ENCODE assay signal across 9 cellular contexts in the genomic region with DNA sequence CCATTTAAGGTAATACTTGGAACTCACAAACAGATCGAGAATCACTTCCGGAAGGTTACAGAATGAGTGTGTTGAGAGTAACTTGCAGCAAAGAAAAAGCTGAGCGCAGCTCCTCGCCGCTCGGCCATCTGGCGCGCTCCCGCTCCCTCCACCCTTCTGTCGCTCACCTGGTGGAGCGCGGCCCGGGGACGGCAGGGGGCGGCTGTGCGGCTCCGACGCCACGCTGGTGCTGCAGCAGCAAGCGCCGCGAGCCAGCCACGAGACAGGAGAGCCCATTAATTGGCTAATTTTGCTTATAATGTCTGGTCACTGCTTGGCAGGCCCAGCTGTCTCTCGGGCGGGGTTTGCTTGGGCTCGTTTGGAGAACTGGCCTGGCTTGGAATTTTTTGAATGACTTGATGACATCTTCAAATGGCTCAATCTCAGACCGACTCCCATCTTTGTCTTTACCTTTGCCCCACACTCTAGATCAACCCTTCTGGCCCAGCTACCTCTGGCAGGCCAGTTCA.
DNase-seq lines count a peak whose midpoint lies in the region; ATAC-seq, FAIRE-seq and TF ChIP-seq lines count a peak whose summit lies in the region.
"Had no signal": no experiment of that assay in that cellular context is flagged by ENCODE, and none has a peak within 500 bp of the region (broad histone marks: within the 10 kb centered on the region; RNA-seq: fewer than 3 reads in every experiment).

No MANE protein-coding gene starts in this region.

- TF ChIP-seq CTCF in colonic mucosa (IDR thresholded peaks at IDR 0.05) (no peak), nephron progenitor cell (IDR thresholded peaks at IDR 0.05) (peak; percentile 62)

- no peaks in the 10 kb centered on the region for H3K27me3 ChIP-seq in colonic mucosa

- H3K4me1 ChIP-seq in colonic mucosa = no peaks in the 10 kb centered on the region

- peaks cover 37% of the 10 kb centered on the region for H3K27me3 Mint-ChIP-seq in nephron progenitor cell (ENCODE audit: low read depth, poor library complexity)

- H3K9me3 ChIP-seq in colonic mucosa = no peaks in the 10 kb centered on the region

- H3K4me3 ChIP-seq in colonic mucosa = no peak overlapping the region

- intact Hi-C loops in colonic mucosa (cut with DNase I) = no loop called here

- H3K27ac ChIP-seq in colonic mucosa = no peak overlapping the region
- H3K27ac ChIP-seq: epithelial cell of prostate had no signal

- no peaks in the 10 kb centered on the region for H3K9me3 Mint-ChIP-seq in nephron progenitor cell

- ATAC-seq in GM21529 (IDR thresholded peaks at IDR 0.05; ENCODE audit: unreplicated experiment) = peak; percentile 58

- no peaks in the 10 kb centered on the region for H3K36me3 Mint-ChIP-seq in nephron progenitor cell (ENCODE audit: low read depth)

- H3K36me3 ChIP-seq in colonic mucosa = no peaks in the 10 kb centered on the region

- no peak for FAIRE-seq in RCC 7860 (lab: Jason Lieb, UNC)

- no peak overlapping the region for H3K27ac Mint-ChIP-seq in nephron progenitor cell

- peaks cover 61% of the 10 kb centered on the region for H3K4me1 Mint-ChIP-seq in nephron progenitor cell

- DNase-seq in DMS153 (lab: John Stamatoyannopoulos, UW) = peak; percentile 52
- peak; percentile 39 for DNase-seq in NCI-H524 treated with DMSO at 0.1 percent for 48 hours (lab: John Stamatoyannopoulos, UW)
- DNase-seq in colonic mucosa = peak; percentile 49
- DNase-seq in nephron progenitor cell = peak; percentile 78
- no peak for DNase-seq in NOMO-1 treated with DMSO at 0.1 percent for 48 hours (lab: John Stamatoyannopoulos, UW; ENCODE audit: unreplicated experiment)
- no peak for DNase-seq in NCI-H446 treated with DMSO at 0.1 percent for 48 hours (lab: John Stamatoyannopoulos, UW)
- no peak for DNase-seq in RCC 7860 (ENCODE audit: low spot score)

- peak overlapping the region; percentile 72 for H3K4me3 Mint-ChIP-seq in nephron progenitor cell

- H3K9ac ChIP-seq in colonic mucosa (ENCODE audit: low read depth in 2 of 2, low read length in 2 of 2) = no peak overlapping the region

Comparison
In these comparisons a context has a peak if more than half of its experiments do, and no peak if none do; other contexts are left out.
1. DNase-seq: peak in DMS153 (single experiment), NCI-H524 treated with DMSO at 0.1 percent for 48 hours (single experiment), colonic mucosa (single experiment) and nephron progenitor cell (single experiment); none in NOMO-1 treated with DMSO at 0.1 percent for 48 hours (single experiment), NCI-H446 treated with DMSO at 0.1 percent for 48 hours (single experiment) and RCC 7860 (single experiment).